ENCODE assay signal across 13 cellular contexts in the genomic region with DNA sequence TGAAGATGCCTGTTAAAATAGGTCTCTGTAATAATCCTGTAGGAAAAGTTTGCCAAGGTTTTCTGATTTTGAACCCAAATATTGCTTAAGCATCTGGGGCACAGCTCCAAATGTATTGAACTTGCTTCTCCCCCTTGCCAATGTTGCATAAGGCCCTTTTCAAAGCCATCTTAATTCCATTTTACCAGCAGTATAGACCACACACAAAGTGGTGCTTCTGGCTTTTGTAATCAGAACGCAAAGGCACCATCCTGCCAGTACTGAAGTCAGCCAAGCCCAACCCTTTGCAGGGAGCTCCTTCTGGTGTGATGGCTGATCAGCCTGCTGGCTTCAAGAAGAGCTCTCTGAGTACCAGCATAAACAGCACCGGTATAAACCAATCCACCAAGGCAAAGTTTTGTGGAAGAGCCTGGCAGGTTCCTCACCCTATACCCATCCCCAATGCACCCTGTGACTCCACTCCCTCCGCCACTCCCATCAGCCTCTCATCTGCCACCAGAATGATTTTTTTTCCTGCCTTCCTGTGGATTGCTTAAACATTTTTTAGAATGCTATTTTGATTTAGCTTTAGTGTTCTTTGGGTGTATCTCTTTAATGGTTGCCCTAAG. TPM values are rescaled to one million over a fixed set of nuclear protein-coding genes. Genes with fewer than 3 reads are reported as not detected.
DNase-seq lines count a peak whose midpoint lies in the region; ATAC-seq, FAIRE-seq and TF ChIP-seq lines count a peak whose summit lies in the region.
"Had no signal": no experiment of that assay in that cellular context is flagged by ENCODE, and none has a peak within 500 bp of the region (broad histone marks: within the 10 kb centered on the region; RNA-seq: fewer than 3 reads in every experiment).

No MANE protein-coding gene starts in this region.

- no peak for TF ChIP-seq EP300 in H1 (IDR thresholded peaks at IDR 0.05; ENCODE audit: borderline replicate concordance in 1 of 2, low read depth in 2 of 2, low read length in 2 of 2)

- no peak overlapping the region for H3K4me3 Mint-ChIP-seq in activated T-helper 17 cell treated with anti-CD3 and anti-CD28 coated beads, Interleukin-2, amount 50 U/mL, for 72 hours
- no peak overlapping the region for H3K4me3 Mint-ChIP-seq in CD8-positive, alpha-beta T cell

- H3K4ac ChIP-seq in H1 (replicated peaks; ENCODE audit: insufficient read length, low read depth, low read length): no peak overlapping the region

- H4K5ac ChIP-seq in H1 (ENCODE audit: insufficient read length, low read depth, low read length): peak overlapping the region; percentile 30

- H2BK12ac ChIP-seq in H1 (ENCODE audit: low read depth, low read length): no peak overlapping the region

- H2BK20ac ChIP-seq in H1 (ENCODE audit: low read length): no peak overlapping the region

- no peaks in the 10 kb centered on the region for H3K79me1 ChIP-seq in H1 (ENCODE audit: low read depth, low read length)

- TF ChIP-seq RAD21 in H1 (IDR thresholded peaks at IDR 0.05 in 1 of 2, conservative IDR thresholded peaks at IDR 0.05 in 1 of 2; ENCODE audit: low read depth in 2 of 2, low read length in 2 of 2): no peak

- TF ChIP-seq POLR2A in H1 (IDR thresholded peaks at IDR 0.05; ENCODE audit: control extremely low read depth in 1 of 2, low read depth in 2 of 2, low read length in 2 of 2) (no peak), GM12892 (IDR thresholded peaks at IDR 0.05; ENCODE audit: low read depth, low read length) (no peak)

- no peaks in the 10 kb centered on the region for H4K20me1 ChIP-seq in H1 (replicated peaks in 1 of 2; ENCODE audit: control insufficient read depth in 1 of 2, insufficient read depth in 2 of 2, low read length in 2 of 2)

- H3K27ac Mint-ChIP-seq in activated T-helper 17 cell treated with anti-CD3 and anti-CD28 coated beads, Interleukin-2, amount 50 U/mL, for 72 hours: no peak overlapping the region
- H3K27ac Mint-ChIP-seq in CD8-positive, alpha-beta T cell: no peak overlapping the region

- H2AK5ac ChIP-seq in H1 (ENCODE audit: low read depth, low read length): no peak overlapping the region

- no peak overlapping the region for H3K23ac ChIP-seq in H1 (ENCODE audit: insufficient read length)

- H4K8ac ChIP-seq in H1 (ENCODE audit: extremely low read depth, insufficient read depth, low read length): no peak overlapping the region

- DNase-seq in Right ventricle myocardium inferior (ENCODE audit: missing footprints): no peak
- no peak for DNase-seq in cardiac septum (ENCODE audit: low spot score)
- DNase-seq in H1 (ENCODE audit: low read depth in 1 of 2, low spot score in 2 of 2): no peak
- peak in 1 of 2 donors; percentile 28 for DNase-seq in left colon
- no peak for DNase-seq in stimulated activated naive CD8-positive, alpha-beta T cell treated with anti-CD3 and anti-CD28 coated beads, Interleukin-15, Interleukin-2, amounts not matched to agents 100 U/mL and 50 U/mL, for 24 hours
- DNase-seq in CD8-positive, alpha-beta T cell: no peak
- no peak for DNase-seq in GM12892 (ENCODE audit: insufficient read length)
- DNase-seq: ACHN; activated CD8-positive, alpha-beta memory T cell treated with anti-CD3 and anti-CD28 coated beads, Interleukin-2, amount 50 U/mL, for 48 hours; anterior cingulate cortex; effector memory CD4-positive, alpha-beta T cell; EL had no signal

- H3K27me3 ChIP-seq in H1 (replicated peaks in 1 of 4; ENCODE audit: control insufficient read depth in 3 of 4, extremely low read depth in 1 of 4, insufficient read depth in 3 of 4, low read length in 3 of 4): no peaks in the 10 kb centered on the region
- H3K27me3 ChIP-seq in CD8-positive, alpha-beta T cell (ENCODE audit: insufficient read depth, low read length): no peaks in the 10 kb centered on the region

- no peak overlapping the region for H4K91ac ChIP-seq in H1 (replicated peaks; ENCODE audit: insufficient read length, low read length)

- H3K36me3 ChIP-seq in H1 (ENCODE audit: control insufficient read depth in 2 of 4, insufficient read depth in 4 of 4, low read length in 3 of 4): no peaks in the 10 kb centered on the region
- no peaks in the 10 kb centered on the region for H3K36me3 ChIP-seq in CD8-positive, alpha-beta T cell (ENCODE audit: insufficient read depth, low read length)

- no peaks in the 10 kb centered on the region for H3K27me3 Mint-ChIP-seq in activated T-helper 17 cell treated with anti-CD3 and anti-CD28 coated beads, Interleukin-2, amount 50 U/mL, for 72 hours
- no peaks in the 10 kb centered on the region for H3K27me3 Mint-ChIP-seq in CD8-positive, alpha-beta T cell (ENCODE audit: low read depth)

- no peak overlapping the region for H2AFZ ChIP-seq in H1 (ENCODE audit: low read length)

- ATAC-seq in Right ventricle myocardium inferior: peak; percentile 72
- peak; percentile 25 for ATAC-seq in left colon
- ATAC-seq in activated T-helper 17 cell treated with anti-CD3 and anti-CD28 coated beads, Interleukin-2, amount 50 U/mL, for 72 hours (replicated peaks): no peak
- ATAC-seq in stimulated activated naive CD8-positive, alpha-beta T cell treated with anti-CD3 and anti-CD28 coated beads, Interleukin-15, Interleukin-2, amounts not matched to agents 100 U/mL and 50 U/mL, for 24 hours: no peak
- no peak for ATAC-seq in CD8-positive, alpha-beta T cell

- no peaks in the 10 kb centered on the region for H3K36me3 Mint-ChIP-seq in activated T-helper 17 cell treated with anti-CD3 and anti-CD28 coated beads, Interleukin-2, amount 50 U/mL, for 72 hours (ENCODE audit: low read depth)
- H3K36me3 Mint-ChIP-seq in CD8-positive, alpha-beta T cell: no peaks in the 10 kb centered on the region

- H3K79me2 ChIP-seq in H1 (ENCODE audit: control insufficient read depth in 1 of 2, insufficient read depth in 2 of 2, low read length in 2 of 2): no peaks in the 10 kb centered on the region

- H3K4me1 ChIP-seq in H1 (replicated peaks in 1 of 4; ENCODE audit: control insufficient read depth in 3 of 4, insufficient read depth in 4 of 4, low read length in 3 of 4): no peaks in the 10 kb centered on the region; a peak in 1 of 7 replicates
- no peaks in the 10 kb centered on the region for H3K4me1 ChIP-seq in CD8-positive, alpha-beta T cell (ENCODE audit: insufficient read depth, low read length)

- WGBS in H1 (ENCODE audit: extremely low coverage in 1 of 2, insufficient coverage in 1 of 2, insufficient read length in 1 of 2, insufficient replicate concordance in 2 of 2, low coverage in 1 of 2, low lambda C conversion rate in 2 of 2, missing lambda C conversion rate in 1 of 2), 2 experiments: 57% methylated on average over 3 of the region's 3 CpGs; no CpG with 5 or more reads in 1 of the 2 experiments

- H3K27ac ChIP-seq in H1 (ENCODE audit: low read depth, low read length): no peak overlapping the region
- H3K27ac ChIP-seq in CD8-positive, alpha-beta T cell (ENCODE audit: low read depth, low read length): no peak overlapping the region

- no peak overlapping the region for H2BK15ac ChIP-seq in H1 (ENCODE audit: low read length)

- intact Hi-C loops in Right ventricle myocardium inferior (cut with DNase I): no loop called here
- intact Hi-C loops in cardiac septum (cut with DNase I): no loop called here
- intact Hi-C loops in left colon (cut with DNase I, micrococcal nuclease): no loop called here
- intact Hi-C loops in CD8-positive, alpha-beta T cell (cut with DNase I, micrococcal nuclease): no loop called here

- POLR2A ChIA-PET in H1 (lab: Charles Lee; ENCODE audit: partially characterized antibody): interaction anchor here (0.8 to 1.1 kb wide), 3 partner anchors 37 to 64 kb away, joined by 3 to 4 read pairs (median 3); a partner anchor contains a TSS
- POLR2A ChIA-PET in CD8-positive, alpha-beta T cell (lab: Charles Lee): no interaction called here

- H2BK120ac ChIP-seq in H1 (replicated peaks; ENCODE audit: low read depth, low read length): no peak overlapping the region

- H3K9me3 Mint-ChIP-seq in activated T-helper 17 cell treated with anti-CD3 and anti-CD28 coated beads, Interleukin-2, amount 50 U/mL, for 72 hours: no peaks in the 10 kb centered on the region
- no peaks in the 10 kb centered on the region for H3K9me3 Mint-ChIP-seq in CD8-positive, alpha-beta T cell

- no peak for TF ChIP-seq CTCF in H1 (IDR thresholded peaks at IDR 0.05; ENCODE audit: control extremely low read depth in 1 of 3, insufficient read depth in 1 of 3, low read depth in 1 of 3, low read length in 3 of 3)
- TF ChIP-seq CTCF in CD8-positive, alpha-beta T cell (IDR thresholded peaks at IDR 0.05): no peak

- H3K23me2 ChIP-seq in H1 (ENCODE audit: low read depth, low read length): no peaks in the 10 kb centered on the region

- H3K4me1 Mint-ChIP-seq in activated T-helper 17 cell treated with anti-CD3 and anti-CD28 coated beads, Interleukin-2, amount 50 U/mL, for 72 hours: no peaks in the 10 kb centered on the region
- no peaks in the 10 kb centered on the region for H3K4me1 Mint-ChIP-seq in CD8-positive, alpha-beta T cell (ENCODE audit: low read depth)

- H3K9me3 ChIP-seq in H1 (ENCODE audit: insufficient read depth in 2 of 2, low read depth in 1 of 2, low read length in 1 of 2): no peaks in the 10 kb centered on the region
- no peaks in the 10 kb centered on the region for H3K9me3 ChIP-seq in CD8-positive, alpha-beta T cell (ENCODE audit: low read length)

- H3K9ac ChIP-seq in H1 (replicated peaks in 1 of 4; ENCODE audit: extremely low read depth in 1 of 4, low read depth in 3 of 4, low read length in 3 of 4): no peak overlapping the region

- no peak overlapping the region for H3K4me3 ChIP-seq in H1 (ENCODE audit: extremely low read depth in 1 of 4, insufficient read depth in 2 of 4, low read depth in 3 of 4, low read length in 4 of 4)
- H3K4me3 ChIP-seq in CD8-positive, alpha-beta T cell (ENCODE audit: low read depth, low read length): no peak overlapping the region

- H2BK5ac ChIP-seq in H1 (ENCODE audit: low read depth, low read length): no peak overlapping the region; the same call in 1 of the 2 replicates

- H3K14ac ChIP-seq in H1 (ENCODE audit: insufficient read length): no peak overlapping the region

- no peak overlapping the region; the same call in 1 of the 2 replicates for H3K18ac ChIP-seq in H1 (ENCODE audit: extremely low read depth, low read length)

- FAIRE-seq in H1 (lab: Jason Lieb, UNC) (peak; percentile 50), GM12892 (lab: Jason Lieb, UNC) (no peak)

- no peak overlapping the region for H3K56ac ChIP-seq in H1 (replicated peaks; ENCODE audit: insufficient read length, low read depth, low read length)

- H3K4me2 ChIP-seq in H1 (ENCODE audit: insufficient read depth in 1 of 2, low read depth in 2 of 2, low read length in 2 of 2): no peak overlapping the region

- CTCF ChIA-PET in H1 (lab: Charles Lee; ENCODE audit: partially characterized antibody): no interaction called here
- CTCF ChIA-PET in CD8-positive, alpha-beta T cell (lab: Charles Lee): no interaction called here

RNA-seq across cellular contexts. Expression of a gene that starts 39.2 kb away (rescaled TPM):
- total RNA-seq in Right ventricle myocardium inferior: 51.6 TPM
- 80.9 TPM for total RNA-seq in cardiac septum
- 299 and 300 TPM in 2 replicates for total RNA-seq in H1 (2021; fragmentation: NEBNext Ultra II Directional; extraction: Animal tissue kit (Norgen Biotek cat#: 25700))
- 58.2 and 79.2 TPM in 2 replicates for polyA plus RNA-seq in H1 (2011; rRNA removed)
- 102 TPM for polyA plus RNA-seq in H1 (2011; cell fraction: cytosol; rRNA removed)
- polyA plus RNA-seq in H1 (2011; cell fraction: nucleus; rRNA removed): 114 TPM
- polyA plus RNA-seq in H1 (2012, experiment 1 of 2): 119 to 210 TPM (median 146 TPM) in 4 replicates
- 5.3 TPM for polyA plus RNA-seq in H1 (2012, experiment 2 of 2)
- polyA plus RNA-seq in H1 (2013, experiment 1 of 2): 52.3 TPM
- polyA plus RNA-seq in H1 (2013, experiment 2 of 2): 45.5 TPM
- 1,122 and 1,571 TPM in 2 replicates for polyA minus RNA-seq in H1 (2011; rRNA and poly(A)+ RNA removed)
- polyA minus RNA-seq in H1 (2011; cell fraction: cytosol; rRNA and poly(A)+ RNA removed): 404 TPM
- 796 TPM for polyA minus RNA-seq in H1 (2011; cell fraction: nucleus; rRNA and poly(A)+ RNA removed)
- 10 to 100 TPM; 72.0 to 85.0 TPM for total RNA-seq in left colon
- 10 to 100 TPM; 49.3 to 63.3 TPM for total RNA-seq in activated T-helper 17 cell treated with anti-CD3 and anti-CD28 coated beads, Interleukin-2, amount 50 U/mL, for 72 hours
- 10 to 100 TPM; 90.3 to 93.2 TPM for total RNA-seq in CD8-positive, alpha-beta T cell
- 30.4 TPM for polyA plus RNA-seq in GM12892 (2012; ENCODE audit: missing spikeins)

Comparison
In these comparisons a context has a peak if more than half of its experiments do, and no peak if none do; other contexts are left out.
1. ATAC-seq: peak in Right ventricle myocardium inferior (single experiment) and left colon (single experiment); none in activated T-helper 17 cell treated with anti-CD3 and anti-CD28 coated beads, Interleukin-2, amount 50 U/mL, for 72 hours (single experiment), stimulated activated naive CD8-positive, alpha-beta T cell treated with anti-CD3 and anti-CD28 coated beads, Interleukin-15, Interleukin-2, amounts not matched to agents 100 U/mL and 50 U/mL, for 24 hours (single experiment) and CD8-positive, alpha-beta T cell (single experiment).